Comparison of ENCODE assay signal across 12 cellular contexts in genomic region chr6:41443616-41444525, GRCh38.
DNase-seq lines count a peak whose midpoint lies in the region; ATAC-seq and TF ChIP-seq lines count a peak whose summit lies in the region.
"Had no signal": no experiment of that assay in that cellular context is flagged by ENCODE, and none has a peak within 500 bp of the region (broad histone marks: within the 10 kb centered on the region; RNA-seq: fewer than 3 reads in every experiment).

No MANE protein-coding gene starts in this region.

- TF ChIP-seq CTCF in IMR-90 (conservative IDR thresholded peaks at IDR 0.05; ENCODE audit: low read depth, low read length) (no peak), fibroblast of pulmonary artery (IDR thresholded peaks at IDR 0.05; ENCODE audit: low read length, missing control alignments) (no peak), testis (IDR thresholded peaks at IDR 0.05) (no peak)

- peak overlapping the region; percentile 21 for H2AFZ ChIP-seq in IMR-90 (replicated peaks; ENCODE audit: low read length, poor library complexity)

- WGBS in IMR-90 (ENCODE audit: extremely low coverage in 2 of 2, insufficient read length in 1 of 2), 2 experiments = 14% methylated on average over 3 of the region's 15 CpGs; no CpG with 5 or more reads in 1 of the 2 experiments
- WGBS in testis, 2 donors = 18 to 19% methylated on average over 12 to 15 of the region's 15 CpGs

- no peak overlapping the region for H2BK120ac ChIP-seq in IMR-90 (ENCODE audit: low read depth, low read length)

- peaks cover 39 to 54% (median 47%) of the 10 kb centered on the region in 4 donors for H3K4me1 Mint-ChIP-seq in naive thymus-derived CD8-positive, alpha-beta T cell

- H2BK20ac ChIP-seq in IMR-90 (ENCODE audit: low read depth, low read length) = no peak overlapping the region

- H3K4me3 ChIP-seq in IMR-90 (ENCODE audit: insufficient read depth, low read depth, low read length) = no peak overlapping the region
- H3K4me3 ChIP-seq in fibroblast of pulmonary artery (replicated peaks; ENCODE audit: low read depth, low read length) = no peak overlapping the region
- peak overlapping the region; percentile 32 to 39 for H3K4me3 ChIP-seq in testis

- H3K36me3 Mint-ChIP-seq in naive thymus-derived CD8-positive, alpha-beta T cell = no peaks in the 10 kb centered on the region
- H3K36me3 Mint-ChIP-seq: activated naive CD8-positive, alpha-beta T cell treated with anti-CD3 and anti-CD28 coated beads, Interleukin-2, amount 10 ng/mL, durations not matched to agents 7 days and 5 days had no signal

- H4K20me1 ChIP-seq in IMR-90 (ENCODE audit: insufficient read depth, low read length) = no peaks in the 10 kb centered on the region; the same call in 1 of the 2 replicates

- no peaks in the 10 kb centered on the region for H3K9me1 ChIP-seq in IMR-90 (ENCODE audit: insufficient read depth, low read length)

- ATAC-seq in IMR-90 (ENCODE audit: low read depth) (peak; percentile 47; the same call in 1 of the 2 replicates), GM21717 (IDR thresholded peaks at IDR 0.05; ENCODE audit: unreplicated experiment) (no peak)
- no peak for ATAC-seq in naive thymus-derived CD8-positive, alpha-beta T cell

- DNase-seq in IMR-90 (no peak), fibroblast of pulmonary artery (ENCODE audit: low read depth) (peak; percentile 31), testis (peak; percentile 57), AG08395 (ENCODE audit: low spot score) (no peak), NCI-H2227 treated with DMSO at 0.1 percent for 48 hours (lab: John Stamatoyannopoulos, UW) (no peak), HuH-7.5 (ENCODE audit: low spot score) (no peak)
- no peak for DNase-seq in naive thymus-derived CD8-positive, alpha-beta T cell
- DNase-seq: activated naive CD8-positive, alpha-beta T cell treated with anti-CD3 and anti-CD28 coated beads, Interleukin-2, amount 10 ng/mL, durations not matched to agents 7 days and 5 days; effector CD8-positive, alpha-beta T cell; NCI-H446; T-helper 9 cell had no signal

- dilution Hi-C loops in IMR-90 (cut with HindIII; ENCODE audit: low sequenced_read_pairs, unreplicated experiment) = no loop called here

- CTCF ChIA-PET in IMR-90 (lab: Yijun Ruan, JAX) = no interaction called here

- no peak overlapping the region for H3K56ac ChIP-seq in IMR-90 (ENCODE audit: extremely low read depth, insufficient read depth, low read length)

- no peak overlapping the region for H2AK5ac ChIP-seq in IMR-90 (ENCODE audit: low read depth, low read length)

- H3K23ac ChIP-seq in IMR-90 (ENCODE audit: low read depth, low read length) = no peak overlapping the region

- H2BK5ac ChIP-seq in IMR-90 (ENCODE audit: low read depth, low read length, poor library complexity, severe bottlenecking) = no peak overlapping the region

- in situ Hi-C loops in IMR-90 (cut with MboI; ENCODE audit: low sequenced_read_pairs) = no loop called here

- H3K36me3 ChIP-seq in IMR-90 (ENCODE audit: control insufficient read depth, insufficient read depth, low read length) (no peaks in the 10 kb centered on the region), testis (ENCODE audit: low read depth, missing control alignments) (no peaks in the 10 kb centered on the region)

- peak overlapping the region; percentile 42 for H2AK9ac ChIP-seq in IMR-90 (replicated peaks; ENCODE audit: low read depth, low read length, poor library complexity)

- no peak overlapping the region for H2BK15ac ChIP-seq in IMR-90 (ENCODE audit: low read depth, low read length)

- H3K4ac ChIP-seq in IMR-90 (ENCODE audit: low read depth, low read length) = no peak overlapping the region

- POLR2A ChIA-PET in IMR-90 (lab: Charles Lee; ENCODE audit: unreplicated experiment) = no interaction called here
- POLR2A ChIA-PET in naive thymus-derived CD8-positive, alpha-beta T cell (lab: Charles Lee) = no interaction called here

- no peak overlapping the region for H3K14ac ChIP-seq in IMR-90 (replicated peaks; ENCODE audit: low read depth, low read length)

- H4K5ac ChIP-seq in IMR-90 (ENCODE audit: low read depth, low read length) = no peak overlapping the region

- no peak overlapping the region for H4K8ac ChIP-seq in IMR-90 (ENCODE audit: low read depth in 2 of 2, low read length in 2 of 2)

- intact Hi-C loops in IMR-90 (cut with micrococcal nuclease) = no loop called here
- intact Hi-C loops in testis (cut with DNase I; ENCODE audit: low total_unique reads) = no loop called here

- BruUV-seq in IMR-90 (replicated peaks; lab: Mats Ljungman, UMichigan) = no TSS peak

- no peak for TF ChIP-seq RAD21 in IMR-90 (IDR thresholded peaks at IDR 0.05; ENCODE audit: low read length)

- H3K27ac ChIP-seq in IMR-90 (ENCODE audit: insufficient read depth, low read length) = no peak overlapping the region
- H3K27ac ChIP-seq in testis = peak overlapping the region; percentile 57 to 61

- H3K4me1 ChIP-seq in IMR-90 (ENCODE audit: control insufficient read depth, insufficient read depth, low read length) = no peaks in the 10 kb centered on the region; the same call in 1 of the 2 replicates
- H3K4me1 ChIP-seq in testis = peaks cover 20% of the 10 kb centered on the region

- H3K18ac ChIP-seq in IMR-90 (ENCODE audit: low read depth, low read length) = no peak overlapping the region

- no peak for TF ChIP-seq POLR2A in IMR-90 (IDR thresholded peaks at IDR 0.05; ENCODE audit: low read depth, low read length)
- no peak for TF ChIP-seq POLR2A in testis (IDR thresholded peaks at IDR 0.05)

- no peak overlapping the region for H4K91ac ChIP-seq in IMR-90 (ENCODE audit: insufficient read depth, low read depth, low read length)

- H3K4me2 ChIP-seq in IMR-90 (ENCODE audit: low read depth, low read length) = no peak overlapping the region; the same call in 1 of the 2 replicates

- H3K27ac Mint-ChIP-seq in naive thymus-derived CD8-positive, alpha-beta T cell = peak overlapping the region in 3 of 10 donors; percentile 40 to 81 (median 67)
- H3K27ac Mint-ChIP-seq: activated naive CD8-positive, alpha-beta T cell treated with anti-CD3 and anti-CD28 coated beads, Interleukin-2, amount 10 ng/mL, durations not matched to agents 7 days and 5 days had no signal

- peaks cover 71% of the 10 kb centered on the region for H3K27me3 ChIP-seq in IMR-90 (ENCODE audit: control insufficient read depth, insufficient read depth, low read length)
- H3K27me3 ChIP-seq in testis = no peaks in the 10 kb centered on the region

- H3K9me3 ChIP-seq in IMR-90 (ENCODE audit: control insufficient read depth, insufficient read depth, low read length) (0 out of 2 replicates have a peak, but pooled peaks cover 2% of the 10 kb centered on the region), testis (no peaks in the 10 kb centered on the region)

- H3K27me3 Mint-ChIP-seq in naive thymus-derived CD8-positive, alpha-beta T cell = peaks cover 8 to 35% (median 23%) of the 10 kb centered on the region in 5 donors

- no peaks in the 10 kb centered on the region for H3K79me1 ChIP-seq in IMR-90 (ENCODE audit: low read depth in 1 of 2, low read length in 2 of 2)

- no peak overlapping the region for H3K9ac ChIP-seq in IMR-90 (ENCODE audit: low read depth, low read length)

- H3K4me3 Mint-ChIP-seq in naive thymus-derived CD8-positive, alpha-beta T cell = peak overlapping the region in 6 of 10 donors; percentile 14 to 56 (median 44)
- H3K4me3 Mint-ChIP-seq: activated naive CD8-positive, alpha-beta T cell treated with anti-CD3 and anti-CD28 coated beads, Interleukin-2, amount 10 ng/mL, durations not matched to agents 7 days and 5 days had no signal

- H3K9me3 Mint-ChIP-seq in naive thymus-derived CD8-positive, alpha-beta T cell = no peaks in the 10 kb centered on the region
- H3K9me3 Mint-ChIP-seq: activated naive CD8-positive, alpha-beta T cell treated with anti-CD3 and anti-CD28 coated beads, Interleukin-2, amount 10 ng/mL, durations not matched to agents 7 days and 5 days had no signal

TF ChIP-seq in IMR-90, 13 proteins besides CTCF, POLR2A, EP300 and RAD21:
- TF ChIP-seq NFE2L2 (IDR thresholded peaks at IDR 0.05; ENCODE audit: low read depth, low read length) (no peak), FOS (IDR thresholded peaks at IDR 0.05; ENCODE audit: low read depth, low read length) (no peak), RCOR1 (IDR thresholded peaks at IDR 0.05; ENCODE audit: insufficient replicate concordance, low read length) (no peak), MAZ (IDR thresholded peaks at IDR 0.05; ENCODE audit: borderline replicate concordance, low read depth, low read length) (no peak)

Comparison
In these comparisons a context has a peak if more than half of its experiments do, and no peak if none do; other contexts are left out.
1. DNase-seq: peak in fibroblast of pulmonary artery (single experiment) and testis (single experiment); none in IMR-90 (single experiment), naive thymus-derived CD8-positive, alpha-beta T cell (0 of 10), AG08395 (single experiment), NCI-H2227 treated with DMSO at 0.1 percent for 48 hours (single experiment) and HuH-7.5 (single experiment).
2. H3K4me3 ChIP-seq: peak in testis (2 of 2); none in IMR-90 (single experiment) and fibroblast of pulmonary artery (single experiment).